10 cellular contexts compared by ENCODE assay signal in genomic region chr11:115631609-115632008, GRCh38.
"Had no signal": no experiment of that assay in that cellular context is flagged by ENCODE, and none has a peak within 500 bp of the region (broad histone marks: within the 10 kb centered on the region; RNA-seq: fewer than 3 reads in every experiment).

No MANE protein-coding gene starts in this region.

- H2AFZ ChIP-seq: GM23248, GM23338 had no signal

- FAIRE-seq: H54 had no signal

- H3K4me3 ChIP-seq: GM23248, GM23338, HAP-1 had no signal

- DNase-seq: GM23248, GOT3, H7, H9, HCEC 1CT, HFFc6 had no signal

- H3K4me2 ChIP-seq: GM23338 had no signal

- H3K9me3 ChIP-seq: HAP-1 had no signal

- H3K9ac ChIP-seq: GM23248 had no signal

- H3K36me3 ChIP-seq: HAP-1 had no signal

- H3K4me1 ChIP-seq: HAP-1 had no signal

- ATAC-seq: GM23338, HCT116 had no signal

- H3K27ac ChIP-seq: GM23248 had no signal
